In the genomic region with DNA sequence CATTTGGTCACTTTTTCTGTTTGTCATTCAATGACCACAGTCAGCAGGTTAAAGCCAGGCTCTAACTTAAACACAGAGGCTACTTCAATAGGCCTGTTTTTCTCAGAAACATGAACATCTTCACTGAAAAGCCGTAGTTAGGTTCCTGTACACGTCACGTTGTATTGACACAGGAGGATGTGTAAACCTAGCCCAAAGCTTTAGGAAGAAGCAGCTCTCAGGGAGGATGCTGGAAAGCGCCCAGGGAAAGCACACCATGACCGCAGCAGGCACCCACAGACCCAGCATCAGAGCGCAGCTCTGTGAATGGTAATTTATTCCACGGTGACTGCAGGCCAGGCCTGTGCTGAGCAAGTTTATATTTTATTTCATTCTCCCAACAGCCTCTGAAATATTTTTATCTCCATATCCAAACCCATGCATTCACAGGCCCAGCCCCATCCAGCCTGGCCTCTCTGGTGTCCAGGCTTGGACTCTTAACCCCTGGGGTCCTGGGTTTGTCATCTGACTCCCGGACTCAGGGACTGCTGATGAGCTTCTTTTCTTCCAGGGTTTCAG, we compare ENCODE assay signal across 1 cellular context.
TF ChIP-seq lines count a peak whose summit lies in the region.

No MANE protein-coding gene starts in this region.

TF ChIP-seq in HepG2, 621 proteins besides CTCF, POLR2A, EP300 and RAD21 (continued from another document):
- TF ChIP-seq, protein P1, sequence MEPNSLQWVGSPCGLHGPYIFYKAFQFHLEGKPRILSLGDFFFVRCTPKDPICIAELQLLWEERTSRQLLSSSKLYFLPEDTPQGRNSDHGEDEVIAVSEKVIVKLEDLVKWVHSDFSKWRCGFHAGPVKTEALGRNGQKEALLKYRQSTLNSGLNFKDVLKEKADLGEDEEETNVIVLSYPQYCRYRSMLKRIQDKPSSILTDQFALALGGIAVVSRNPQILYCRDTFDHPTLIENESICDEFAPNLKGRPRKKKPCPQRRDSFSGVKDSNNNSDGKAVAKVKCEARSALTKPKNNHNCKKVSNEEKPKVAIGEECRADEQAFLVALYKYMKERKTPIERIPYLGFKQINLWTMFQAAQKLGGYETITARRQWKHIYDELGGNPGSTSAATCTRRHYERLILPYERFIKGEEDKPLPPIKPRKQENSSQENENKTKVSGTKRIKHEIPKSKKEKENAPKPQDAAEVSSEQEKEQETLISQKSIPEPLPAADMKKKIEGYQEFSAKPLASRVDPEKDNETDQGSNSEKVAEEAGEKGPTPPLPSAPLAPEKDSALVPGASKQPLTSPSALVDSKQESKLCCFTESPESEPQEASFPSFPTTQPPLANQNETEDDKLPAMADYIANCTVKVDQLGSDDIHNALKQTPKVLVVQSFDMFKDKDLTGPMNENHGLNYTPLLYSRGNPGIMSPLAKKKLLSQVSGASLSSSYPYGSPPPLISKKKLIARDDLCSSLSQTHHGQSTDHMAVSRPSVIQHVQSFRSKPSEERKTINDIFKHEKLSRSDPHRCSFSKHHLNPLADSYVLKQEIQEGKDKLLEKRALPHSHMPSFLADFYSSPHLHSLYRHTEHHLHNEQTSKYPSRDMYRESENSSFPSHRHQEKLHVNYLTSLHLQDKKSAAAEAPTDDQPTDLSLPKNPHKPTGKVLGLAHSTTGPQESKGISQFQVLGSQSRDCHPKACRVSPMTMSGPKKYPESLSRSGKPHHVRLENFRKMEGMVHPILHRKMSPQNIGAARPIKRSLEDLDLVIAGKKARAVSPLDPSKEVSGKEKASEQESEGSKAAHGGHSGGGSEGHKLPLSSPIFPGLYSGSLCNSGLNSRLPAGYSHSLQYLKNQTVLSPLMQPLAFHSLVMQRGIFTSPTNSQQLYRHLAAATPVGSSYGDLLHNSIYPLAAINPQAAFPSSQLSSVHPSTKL (CRISPR knock-in tag; IDR thresholded peaks at IDR 0.05): peak; percentile 21; the same call in 1 of the 2 replicates
TF ChIP-seq in HepG2: peak in this region for 9.
